Comparison of ENCODE assay signal across 19 cellular contexts in the genomic region with DNA sequence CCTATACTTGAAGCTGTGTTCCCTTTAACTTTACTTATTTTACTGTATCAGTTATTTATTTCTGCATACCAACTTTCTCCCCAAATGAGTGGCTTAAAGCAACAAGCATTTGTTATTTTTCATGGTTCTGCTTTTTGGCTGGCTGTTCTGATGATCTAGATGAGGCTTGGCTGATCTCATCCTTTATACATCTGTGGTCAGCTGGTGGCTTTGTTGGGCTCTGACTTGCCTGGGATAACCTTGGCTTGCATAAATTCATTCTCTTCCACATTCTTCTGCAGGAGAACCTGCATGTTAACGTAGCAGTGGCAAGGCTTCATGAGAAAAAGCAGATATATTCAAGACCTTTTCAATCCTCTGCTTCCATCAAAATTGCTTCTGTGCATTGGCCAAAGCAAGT.
"Had no signal": no experiment of that assay in that cellular context is flagged by ENCODE, and none has a peak within 500 bp of the region (broad histone marks: within the 10 kb centered on the region; RNA-seq: fewer than 3 reads in every experiment).

No MANE protein-coding gene starts in this region.

- H3K27ac ChIP-seq: brain microvascular endothelial cell, epithelial cell of prostate, gastroesophageal sphincter, tibial artery, uterus had no signal

- H3K4me3 ChIP-seq: gastroesophageal sphincter, tibial artery, uterus had no signal

- H3K27ac Mint-ChIP-seq: activated B cell treated with CpG ODN at 0.5 μM for 24 hours; activated CD4-positive, alpha-beta T cell treated with anti-CD3 and anti-CD28 coated beads, Interleukin-2, amount 10 ng/mL, durations not matched to agents 7 days and 5 days; activated naive CD4-positive, alpha-beta T cell treated with anti-CD3 and anti-CD28 coated beads, Interleukin-2, amount 50 U/mL, for 72 hours; activated T-cell treated with anti-CD3 and anti-CD28 coated beads, Interleukin-2, amount 50 U/mL, for 72 hours; dendritic cell treated with granulocyte-macrophage colony-stimulating factor and Interleukin-4, amounts not matched to agents 40 ng/mL and 50 ng/mL, for 4 days; naive B cell; stimulated activated memory B cell treated with anti-CD40 and anti-IgM and Interleukin-4, amounts not matched to agents 10 μg/mL and 1 μg/mL and 100 μg/mL, for 72 hours; T-cell had no signal

- H3K27me3 Mint-ChIP-seq: activated B cell treated with CpG ODN at 0.5 μM for 24 hours; activated CD4-positive, alpha-beta T cell treated with anti-CD3 and anti-CD28 coated beads, Interleukin-2, amount 10 ng/mL, durations not matched to agents 7 days and 5 days; central memory CD8-positive, alpha-beta T cell; dendritic cell treated with granulocyte-macrophage colony-stimulating factor and Interleukin-4, amounts not matched to agents 40 ng/mL and 50 ng/mL, for 4 days; naive B cell; stimulated activated memory B cell treated with anti-CD40 and anti-IgM and Interleukin-4, amounts not matched to agents 10 μg/mL and 1 μg/mL and 100 μg/mL, for 72 hours; T-cell had no signal

- H3K9me3 ChIP-seq: gastroesophageal sphincter, tibial artery, uterus had no signal

- DNase-seq: activated B cell treated with CpG ODN at 0.5 μM for 24 hours; activated CD4-positive, alpha-beta T cell treated with anti-CD3 and anti-CD28 coated beads, Interleukin-2, amount 10 ng/mL, durations not matched to agents 7 days and 5 days; activated CD8-positive, alpha-beta memory T cell treated with anti-CD3 and anti-CD28 coated beads, Interleukin-2, amount 50 U/mL, for 48 hours; activated gamma-delta T cell; activated T-cell treated with anti-CD3 and anti-CD28 coated beads, Interleukin-2, amount 50 U/mL, for 72 hours; brain microvascular endothelial cell; left colon; naive B cell; stimulated activated CD4-positive, alpha-beta T cell treated with anti-CD3 and anti-CD28 coated beads, Interleukin-2, amount 100 ng/mL, for 48 hours; T-cell; T1000; tibial artery; uterus had no signal

- H3K27me3 ChIP-seq: brain microvascular endothelial cell, gastroesophageal sphincter, tibial artery, uterus had no signal

- H3K4me1 Mint-ChIP-seq: activated B cell treated with CpG ODN at 0.5 μM for 24 hours; activated CD4-positive, alpha-beta T cell treated with anti-CD3 and anti-CD28 coated beads, Interleukin-2, amount 10 ng/mL, durations not matched to agents 7 days and 5 days; central memory CD8-positive, alpha-beta T cell; naive B cell; stimulated activated memory B cell treated with anti-CD40 and anti-IgM and Interleukin-4, amounts not matched to agents 10 μg/mL and 1 μg/mL and 100 μg/mL, for 72 hours; T-cell had no signal

- H3K4me1 ChIP-seq: gastroesophageal sphincter, tibial artery, uterus had no signal

- H3K9me3 Mint-ChIP-seq: stimulated activated memory B cell treated with anti-CD40 and anti-IgM and Interleukin-4, amounts not matched to agents 10 μg/mL and 1 μg/mL and 100 μg/mL, for 72 hours had no signal

- H3K36me3 Mint-ChIP-seq: activated naive CD4-positive, alpha-beta T cell treated with anti-CD3 and anti-CD28 coated beads, Interleukin-2, amount 50 U/mL, for 72 hours; naive B cell; stimulated activated memory B cell treated with anti-CD40 and anti-IgM and Interleukin-4, amounts not matched to agents 10 μg/mL and 1 μg/mL and 100 μg/mL, for 72 hours; T-cell had no signal

- H3K4me3 Mint-ChIP-seq: activated B cell treated with CpG ODN at 0.5 μM for 24 hours; activated CD4-positive, alpha-beta T cell treated with anti-CD3 and anti-CD28 coated beads, Interleukin-2, amount 10 ng/mL, durations not matched to agents 7 days and 5 days; activated T-cell treated with anti-CD3 and anti-CD28 coated beads, Interleukin-2, amount 50 U/mL, for 72 hours; central memory CD8-positive, alpha-beta T cell; dendritic cell treated with granulocyte-macrophage colony-stimulating factor and Interleukin-4, amounts not matched to agents 40 ng/mL and 50 ng/mL, for 4 days; stimulated activated memory B cell treated with anti-CD40 and anti-IgM and Interleukin-4, amounts not matched to agents 10 μg/mL and 1 μg/mL and 100 μg/mL, for 72 hours; T-cell had no signal

- H3K36me3 ChIP-seq: brain microvascular endothelial cell, gastroesophageal sphincter, tibial artery, uterus had no signal
